ENCODE assay signal across 1 cellular context in genomic region chr9:128372784-128373183, GRCh38.
TF ChIP-seq lines count a peak whose summit lies in the region.

No MANE protein-coding gene starts in this region.

TF ChIP-seq in WTC11, 78 proteins besides CTCF, POLR2A, EP300 and RAD21 (continued from another document):
- no peak for TF ChIP-seq ZNF281 (CRISPR knock-in tag; IDR thresholded peaks at IDR 0.05)
- no peak for TF ChIP-seq NFE2L1 (CRISPR knock-in tag; IDR thresholded peaks at IDR 0.05)
- no peak for TF ChIP-seq ELF4 (CRISPR knock-in tag; IDR thresholded peaks at IDR 0.05; ENCODE audit: low read depth)
- no peak for TF ChIP-seq NR2C2 (CRISPR knock-in tag; IDR thresholded peaks at IDR 0.05)
